2 cellular contexts compared by ENCODE assay signal in genomic region chr7:107233174-107233573, GRCh38.
TF ChIP-seq lines count a peak whose summit lies in the region.

No MANE protein-coding gene starts in this region.

TF ChIP-seq in SK-N-SH, 30 proteins besides CTCF, POLR2A, EP300 and RAD21 (continued from another document):
- no peak for TF ChIP-seq TEAD4 (IDR thresholded peaks at IDR 0.05; ENCODE audit: borderline replicate concordance, insufficient read depth)
- TF ChIP-seq SMC3 (IDR thresholded peaks at IDR 0.05; ENCODE audit: low read depth, low read length), result no peak
- no peak for TF ChIP-seq GATA2 (CRISPR knock-in tag; IDR thresholded peaks at IDR 0.05)
- no peak for TF ChIP-seq TCF12 (IDR thresholded peaks at IDR 0.05)
- no peak for TF ChIP-seq EZH2phosphoT487 (IDR thresholded peaks at IDR 0.05; ENCODE audit: borderline replicate concordance, low read depth)
- no peak for TF ChIP-seq USF2 (IDR thresholded peaks at IDR 0.05; ENCODE audit: borderline replicate concordance, low read depth, low read length)
- TF ChIP-seq FOXJ3 (CRISPR knock-in tag; IDR thresholded peaks at IDR 0.05), result no peak
- no peak for TF ChIP-seq FOXM1 (IDR thresholded peaks at IDR 0.05; ENCODE audit: low read depth)

TF ChIP-seq in SK-N-SH treated with all-trans-retinoic acid at 6 μM for 48 hours, 23 proteins besides CTCF, POLR2A, EP300 and RAD21 (continued from another document):
- TF ChIP-seq TSHZ2 (CRISPR knock-in tag; IDR thresholded peaks at IDR 0.05), result no peak
- no peak for TF ChIP-seq ZFP30 (CRISPR knock-in tag; IDR thresholded peaks at IDR 0.05)
- TF ChIP-seq PATZ1 (CRISPR knock-in tag; IDR thresholded peaks at IDR 0.05; ENCODE audit: borderline replicate concordance), result no peak
- no peak for TF ChIP-seq POU6F1 (CRISPR knock-in tag; IDR thresholded peaks at IDR 0.05; ENCODE audit: borderline replicate concordance, low read depth)
- TF ChIP-seq ZFP3 (CRISPR knock-in tag; IDR thresholded peaks at IDR 0.05), result no peak
- TF ChIP-seq ARNTL (CRISPR knock-in tag; IDR thresholded peaks at IDR 0.05; ENCODE audit: borderline replicate concordance, low read depth), result no peak
- TF ChIP-seq ESRRG (CRISPR knock-in tag; IDR thresholded peaks at IDR 0.05), result no peak
- no peak for TF ChIP-seq ZNF565 (CRISPR knock-in tag; conservative IDR thresholded peaks at IDR 0.05; ENCODE audit: low read depth)
- no peak for TF ChIP-seq BACH2 (CRISPR knock-in tag; IDR thresholded peaks at IDR 0.05; ENCODE audit: borderline replicate concordance)
- TF ChIP-seq ZNF8 (CRISPR knock-in tag; IDR thresholded peaks at IDR 0.05), result no peak
- no peak for TF ChIP-seq GLIS3 (CRISPR knock-in tag; IDR thresholded peaks at IDR 0.05)
- no peak for TF ChIP-seq TOX (CRISPR knock-in tag; IDR thresholded peaks at IDR 0.05; ENCODE audit: borderline replicate concordance)
- TF ChIP-seq CREB5 (CRISPR knock-in tag; IDR thresholded peaks at IDR 0.05; ENCODE audit: low read depth), result no peak
- TF ChIP-seq RARB (CRISPR knock-in tag; IDR thresholded peaks at IDR 0.05), result no peak
